In genomic region chr12:100789975-100790374, GRCh38 we compare ENCODE assay signal across 2 cellular contexts.
TF ChIP-seq lines count a peak whose summit lies in the region.

No MANE protein-coding gene starts in this region.

TF ChIP-seq in HEK293, 187 proteins besides CTCF, POLR2A, EP300 and RAD21:
- no peak for TF ChIP-seq ZSCAN30 (tag by site-specific recombination; IDR thresholded peaks at IDR 0.05)
- no peak for TF ChIP-seq ZBTB8A (tag by site-specific recombination; IDR thresholded peaks at IDR 0.05)
- no peak for TF ChIP-seq ZNF140 (tag by site-specific recombination; IDR thresholded peaks at IDR 0.05)
- peak; percentile 89 for TF ChIP-seq SCRT2 (tag by site-specific recombination; IDR thresholded peaks at IDR 0.05)
- no peak for TF ChIP-seq BCL6B (tag by site-specific recombination; IDR thresholded peaks at IDR 0.05)
- TF ChIP-seq SCRT1 (tag by site-specific recombination; IDR thresholded peaks at IDR 0.05; ENCODE audit: borderline replicate concordance): peak; percentile 85; the same call in 1 of the 2 replicates

TF ChIP-seq in IMR-90, 13 proteins besides CTCF, POLR2A, EP300 and RAD21:
- TF ChIP-seq CHD1 (IDR thresholded peaks at IDR 0.05; ENCODE audit: low read depth, low read length) (no peak), SMC3 (IDR thresholded peaks at IDR 0.05; ENCODE audit: low read depth, low read length) (no peak), BHLHE40 (IDR thresholded peaks at IDR 0.05; ENCODE audit: low read depth, low read length) (no peak), CEBPB (IDR thresholded peaks at IDR 0.05; ENCODE audit: low read depth, low read length) (no peak), RFX5 (IDR thresholded peaks at IDR 0.05; ENCODE audit: low read depth, low read length) (no peak), MAZ (IDR thresholded peaks at IDR 0.05; ENCODE audit: borderline replicate concordance, low read depth, low read length) (no peak), MXI1 (IDR thresholded peaks at IDR 0.05; ENCODE audit: borderline replicate concordance, low read depth, low read length) (no peak), NFE2L2 (IDR thresholded peaks at IDR 0.05; ENCODE audit: low read depth, low read length) (no peak), FOS (IDR thresholded peaks at IDR 0.05; ENCODE audit: low read depth, low read length) (no peak), RCOR1 (IDR thresholded peaks at IDR 0.05; ENCODE audit: insufficient replicate concordance, low read length) (no peak), MAFK (IDR thresholded peaks at IDR 0.05; ENCODE audit: low read depth, low read length) (no peak)
- TF ChIP-seq, protein P1, sequence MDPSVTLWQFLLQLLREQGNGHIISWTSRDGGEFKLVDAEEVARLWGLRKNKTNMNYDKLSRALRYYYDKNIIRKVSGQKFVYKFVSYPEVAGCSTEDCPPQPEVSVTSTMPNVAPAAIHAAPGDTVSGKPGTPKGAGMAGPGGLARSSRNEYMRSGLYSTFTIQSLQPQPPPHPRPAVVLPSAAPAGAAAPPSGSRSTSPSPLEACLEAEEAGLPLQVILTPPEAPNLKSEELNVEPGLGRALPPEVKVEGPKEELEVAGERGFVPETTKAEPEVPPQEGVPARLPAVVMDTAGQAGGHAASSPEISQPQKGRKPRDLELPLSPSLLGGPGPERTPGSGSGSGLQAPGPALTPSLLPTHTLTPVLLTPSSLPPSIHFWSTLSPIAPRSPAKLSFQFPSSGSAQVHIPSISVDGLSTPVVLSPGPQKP (IDR thresholded peaks at IDR 0.05; ENCODE audit: borderline replicate concordance, low read depth, low read length): no peak
- TF ChIP-seq, protein P2, sequence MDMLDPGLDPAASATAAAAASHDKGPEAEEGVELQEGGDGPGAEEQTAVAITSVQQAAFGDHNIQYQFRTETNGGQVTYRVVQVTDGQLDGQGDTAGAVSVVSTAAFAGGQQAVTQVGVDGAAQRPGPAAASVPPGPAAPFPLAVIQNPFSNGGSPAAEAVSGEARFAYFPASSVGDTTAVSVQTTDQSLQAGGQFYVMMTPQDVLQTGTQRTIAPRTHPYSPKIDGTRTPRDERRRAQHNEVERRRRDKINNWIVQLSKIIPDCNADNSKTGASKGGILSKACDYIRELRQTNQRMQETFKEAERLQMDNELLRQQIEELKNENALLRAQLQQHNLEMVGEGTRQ (IDR thresholded peaks at IDR 0.05; ENCODE audit: low read depth, low read length): no peak
